9 cellular contexts compared by ENCODE assay signal in the genomic region with DNA sequence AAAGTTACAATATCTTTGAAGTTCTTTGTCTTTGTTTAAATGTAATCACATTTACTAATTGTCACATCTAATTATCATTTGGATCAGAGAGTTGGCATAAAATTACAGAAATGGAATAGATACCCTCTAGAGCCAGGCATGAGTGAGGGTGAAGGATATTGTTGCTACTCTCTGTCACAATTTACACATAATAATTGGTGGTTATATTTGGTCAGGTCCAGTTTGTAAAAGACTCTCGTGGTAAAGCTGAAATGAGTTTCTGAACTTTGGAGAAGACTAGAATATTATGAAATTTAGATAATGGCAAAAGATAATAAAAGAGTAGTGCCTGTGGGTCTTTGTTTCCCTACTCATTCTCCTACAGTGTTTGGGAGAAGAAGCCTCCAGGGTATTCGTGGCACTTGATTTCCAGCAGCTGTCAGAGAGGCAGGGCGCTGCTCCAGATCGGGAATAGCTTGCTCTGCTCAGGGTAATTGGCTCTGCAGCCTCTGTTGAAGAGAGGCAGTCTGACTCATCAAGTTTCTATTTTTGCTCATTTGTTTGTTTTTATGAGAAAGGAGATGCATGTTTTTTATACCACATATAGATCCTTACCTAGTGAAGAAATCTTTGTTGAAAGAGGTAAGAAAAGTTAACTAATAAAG.
A peak's percentile ranks its signal among the peaks of the same experiment; 100 is the strongest.
DNase-seq lines count a peak whose midpoint lies in the region; TF ChIP-seq lines count a peak whose summit lies in the region.
"Had no signal": no experiment of that assay in that cellular context is flagged by ENCODE, and none has a peak within 500 bp of the region (broad histone marks: within the 10 kb centered on the region; RNA-seq: fewer than 3 reads in every experiment).

No MANE protein-coding gene starts in this region.

- H3K4me1 ChIP-seq in Karpas-422 (ENCODE audit: low read length) (no peaks in the 10 kb centered on the region), suprapubic skin (no peaks in the 10 kb centered on the region)

- DNase-seq in AG09309 (ENCODE audit: low read depth) (peak; percentile 11), NCI-H1417 treated with DMSO at 0.1 percent for 48 hours (lab: John Stamatoyannopoulos, UW) (peak; percentile 67), cardiac fibroblast (ENCODE audit: low read depth in 2 of 2) (peak; percentile 73 to 83), medulla oblongata (ENCODE audit: extremely low spot score) (peak; percentile 64), Karpas-422 (no peak), suprapubic skin (ENCODE audit: low spot score in 2 of 2) (no peak), NCI-H510A treated with DMSO at 0.1 percent for 48 hours (lab: John Stamatoyannopoulos, UW) (no peak)
- DNase-seq in activated naive CD4-positive, alpha-beta T cell treated with Interleukin-2 at 50 U/mL for 16 hours: no peak
- DNase-seq: activated CD8-positive, alpha-beta memory T cell treated with anti-CD3 and anti-CD28 coated beads for 24 hours had no signal

- TF ChIP-seq CTCF in AG09309 (IDR thresholded peaks at IDR 0.05; ENCODE audit: control insufficient read depth, insufficient read depth, low read depth, low read length, missing control alignments): no peak
- no peak for TF ChIP-seq CTCF in cardiac fibroblast (IDR thresholded peaks at IDR 0.05; ENCODE audit: low read depth, low read length)
- TF ChIP-seq CTCF in suprapubic skin (IDR thresholded peaks at IDR 0.05): no peak

- H3K27ac ChIP-seq in Karpas-422 (ENCODE audit: low read length): no peak overlapping the region
- H3K27ac ChIP-seq in suprapubic skin: no peak overlapping the region

- WGBS in suprapubic skin: 18% methylated on average over 4 of the region's 4 CpGs

- no peak overlapping the region for H3K9ac ChIP-seq in Karpas-422 (ENCODE audit: low read length)

- H3K9me2 ChIP-seq in Karpas-422 (replicated peaks; ENCODE audit: insufficient read depth, low read length): no peaks in the 10 kb centered on the region

- H3K36me3 ChIP-seq in Karpas-422 (ENCODE audit: insufficient read depth, low read length) (no peaks in the 10 kb centered on the region), suprapubic skin (no peaks in the 10 kb centered on the region)

- H3K27me3 ChIP-seq in Karpas-422 (ENCODE audit: low read length): no peaks in the 10 kb centered on the region
- H3K27me3 ChIP-seq in suprapubic skin: no peaks in the 10 kb centered on the region

- H3K4me3 ChIP-seq in AG09309 (ENCODE audit: control insufficient read depth, low read depth, low read length) (no peak overlapping the region), cardiac fibroblast (replicated peaks in 1 of 2; ENCODE audit: low read depth in 2 of 2, low read length in 2 of 2) (no peak overlapping the region), Karpas-422 (ENCODE audit: low read length) (no peak overlapping the region), suprapubic skin (no peak overlapping the region)

- no peak for TF ChIP-seq EP300 in suprapubic skin (IDR thresholded peaks at IDR 0.05)

- H3K79me2 ChIP-seq in Karpas-422 (ENCODE audit: low read length): no peaks in the 10 kb centered on the region

- H3K4me2 ChIP-seq in Karpas-422 (ENCODE audit: low read depth, low read length, poor library complexity, severe bottlenecking): no peak overlapping the region

- TF ChIP-seq POLR2A in suprapubic skin (IDR thresholded peaks at IDR 0.05): no peak

- no peaks in the 10 kb centered on the region for H4K20me1 ChIP-seq in Karpas-422 (ENCODE audit: insufficient read depth, low read depth, low read length)

- H3K9me3 ChIP-seq in Karpas-422 (ENCODE audit: low read length) (peaks cover 57% of the 10 kb centered on the region), suprapubic skin (no peaks in the 10 kb centered on the region)

- no peak overlapping the region for H2AFZ ChIP-seq in Karpas-422 (ENCODE audit: low read length)

Comparison
In these comparisons a context has a peak if more than half of its experiments do, and no peak if none do; other contexts are left out.
1. DNase-seq: peak in AG09309 (single experiment), NCI-H1417 treated with DMSO at 0.1 percent for 48 hours (single experiment), cardiac fibroblast (2 of 2) and medulla oblongata (single experiment); none in activated naive CD4-positive, alpha-beta T cell treated with Interleukin-2 at 50 U/mL for 16 hours (single experiment), Karpas-422 (single experiment), suprapubic skin (0 of 2) and NCI-H510A treated with DMSO at 0.1 percent for 48 hours (single experiment).